In the genomic region with DNA sequence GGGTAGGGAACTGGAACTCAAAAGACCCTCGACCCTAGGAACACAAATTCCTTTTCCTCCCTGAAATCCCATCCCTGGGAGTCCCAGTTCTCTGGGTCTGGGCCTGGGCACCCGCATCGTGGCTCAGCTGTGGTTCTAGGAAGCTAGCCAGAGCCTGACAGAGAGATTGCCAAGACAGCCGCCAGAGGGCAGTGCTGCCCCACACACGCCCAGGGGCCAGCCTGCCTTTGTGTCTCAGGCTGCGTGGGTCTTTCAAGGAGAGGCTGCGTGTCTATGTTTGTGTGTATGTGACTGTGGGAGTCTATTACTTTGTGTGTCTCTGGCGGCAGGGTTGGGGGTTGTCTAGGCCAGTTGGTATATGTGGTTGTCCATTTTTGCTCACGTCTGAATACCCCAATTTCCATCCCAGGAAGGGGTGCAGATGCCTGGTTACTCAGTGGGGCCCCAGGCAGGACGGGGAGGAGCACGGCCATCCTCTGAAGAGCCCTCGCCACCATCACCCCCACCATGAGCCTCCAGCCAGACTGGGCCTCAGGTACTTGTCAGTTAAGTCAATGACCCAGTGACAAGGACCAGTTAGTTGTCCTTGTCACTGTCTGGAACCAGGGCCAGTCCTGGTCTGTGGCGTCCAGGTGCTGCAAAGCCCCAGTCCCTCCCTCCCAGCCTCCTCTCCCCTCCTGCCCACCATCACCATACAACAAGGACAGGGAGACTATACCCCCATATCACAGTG, we compare ENCODE assay signal across 8 cellular contexts. TPM values are rescaled to one million over a fixed set of nuclear protein-coding genes. Genes with fewer than 3 reads are reported as not detected.
DNase-seq lines count a peak whose midpoint lies in the region; ATAC-seq and TF ChIP-seq lines count a peak whose summit lies in the region.

No MANE protein-coding gene starts in this region.

- H3K27me3 ChIP-seq in HUES48 (ENCODE audit: control insufficient read depth, insufficient read depth, low read length) (peaks cover 34% of the 10 kb centered on the region), PC-3 (ENCODE audit: low read length) (no peaks in the 10 kb centered on the region)

- H2AFZ ChIP-seq in PC-3 (ENCODE audit: low read length), result peak overlapping the region; percentile 81; the same call in 1 of the 2 replicates

- peak; percentile 89 for TF ChIP-seq CTCF in PC-3 (conservative IDR thresholded peaks at IDR 0.05; ENCODE audit: low read depth, low read length)

- BruUV-seq in PC-3 (replicated peaks; lab: Mats Ljungman, UMichigan), result no TSS peak

- H3K4me1 ChIP-seq in HUES48 (ENCODE audit: control insufficient read depth, insufficient read depth, low read length) (peaks cover 13% of the 10 kb centered on the region), PC-3 (ENCODE audit: insufficient read depth, low read length) (peaks cover 14% of the 10 kb centered on the region)

- peaks cover 10 to 29% (median 21%) of the 10 kb centered on the region in 3 donors for H3K4me1 Mint-ChIP-seq in naive B cell

- peaks cover 41 to 70% (median 45%) of the 10 kb centered on the region in 3 donors for H3K27me3 Mint-ChIP-seq in naive B cell

- H3K4me3 ChIP-seq in HUES48 (ENCODE audit: low read depth, low read length), result peak overlapping the region; percentile 71; the same call in 1 of the 2 replicates
- no peak overlapping the region for H3K4me3 ChIP-seq in PC-3 (ENCODE audit: low read length)

- TF ChIP-seq POLR2A in erythroblast (IDR thresholded peaks at IDR 0.05; ENCODE audit: low read length), result no peak

- no peaks in the 10 kb centered on the region for H4K20me1 ChIP-seq in PC-3 (ENCODE audit: low read length)

- no peak overlapping the region for H3K27ac Mint-ChIP-seq in naive B cell

- H3F3A ChIP-seq in PC-3 (ENCODE audit: low read length, unreplicated experiment), result no peaks in the 10 kb centered on the region

- H3K4me3 Mint-ChIP-seq in naive B cell, result peak overlapping the region in 3 of 8 donors; percentile 32 to 71 (median 38)

- ATAC-seq in GM18519 (IDR thresholded peaks at IDR 0.05; ENCODE audit: low FRiP score, unreplicated experiment) (peak; percentile 65), PC-3 (peak; percentile 76), naive B cell (ENCODE audit: low read depth in 2 of 2) (peak; percentile 83 to 85)

- peaks cover 0 to 3% (median 0%) of the 10 kb centered on the region in 7 donors for H3K9me3 Mint-ChIP-seq in naive B cell

- CTCF ChIA-PET in PC-3 (lab: Charles Lee), result interaction anchor here (0.6 to 2.6 kb wide), 8 partner anchors 26 to 684 kb away, joined by 3 to 34 read pairs (median 4); partner anchors contain the start of genes MORN5, MRRF, NDUFA8 and RBM18

- H3K4me2 ChIP-seq in PC-3 (ENCODE audit: low read length), result peak overlapping the region; percentile 76

- H3K9me2 ChIP-seq in PC-3 (replicated peaks; ENCODE audit: low read length), result no peaks in the 10 kb centered on the region

- no peaks in the 10 kb centered on the region for H3K36me3 ChIP-seq in HUES48 (ENCODE audit: control insufficient read depth, insufficient read depth, low read length)
- H3K36me3 ChIP-seq in PC-3 (ENCODE audit: low read depth, low read length), result no peaks in the 10 kb centered on the region

- H3K27ac ChIP-seq in HUES48 (ENCODE audit: low read depth, low read length) (no peak overlapping the region), PC-3 (ENCODE audit: low read length) (no peak overlapping the region; the same call in 1 of the 2 replicates)

- POLR2A ChIA-PET in PC-3 (lab: Charles Lee; ENCODE audit: unreplicated experiment), result interaction anchor here (0.6 kb wide), 1 partner anchor 1130 kb away, joined by 5 read pairs; no protein-coding TSS in a partner anchor

- intact Hi-C loops in PC-3 (cut with micrococcal nuclease), result loop anchor here (1.0 to 10.0 kb wide), 4 partner anchors 102 to 328 kb away; partner anchors contain the start of genes LHX6, MRRF and RBM18

- H3K36me3 Mint-ChIP-seq in naive B cell, result no peaks in the 10 kb centered on the region

- H3K9me3 ChIP-seq in HUES48 (ENCODE audit: control insufficient read depth, insufficient read depth, low read length) (no peaks in the 10 kb centered on the region), PC-3 (ENCODE audit: low read length) (no peaks in the 10 kb centered on the region)

- peak; percentile 70 for DNase-seq in A172 (ENCODE audit: low spot score)
- DNase-seq in PC-3, result peak; percentile 74
- DNase-seq in activated T-cell treated with anti-CD3 and anti-CD28 coated beads, Interleukin-2, amount 50 U/mL, for 1 hour, result peak; percentile 83
- DNase-seq in erythroblast (lab: John Stamatoyannopoulos, UW), result peak; percentile 76 to 91
- peak; percentile 73 for DNase-seq in naive B cell
- DNase-seq in stimulated activated CD8-positive, alpha-beta memory T cell treated with anti-CD3 and anti-CD28 coated beads, Interleukin-7, amount 100 ng/mL, for 48 hours (ENCODE audit: extremely low read depth in 1 of 2, low read depth in 1 of 2), result peak; percentile 47 to 53

- no peaks in the 10 kb centered on the region for H3K79me2 ChIP-seq in PC-3 (ENCODE audit: low read length)

- no peak overlapping the region for H3K9ac ChIP-seq in HUES48 (ENCODE audit: low read depth, low read length)
- H3K9ac ChIP-seq in PC-3 (ENCODE audit: low read length), result no peak overlapping the region

RNA-seq across cellular contexts. Expression of gene TTLL11, which starts 32.2 kb away (rescaled TPM):
- 2.7 and 3.6 TPM in 2 replicates for total RNA-seq in A172 (2014; rRNA removed; shearing (Covaris generic))
- 7.0 and 8.9 TPM in 2 replicates for total RNA-seq in PC-3 (2014; rRNA removed)
- 10 to 100 TPM in 1 of 6 donors, 1 to 10 TPM in 5; 3.3 to 10.9 (median 5.1) TPM for polyA plus RNA-seq in naive B cell (ENCODE audit: low read depth in 6 of 6)

RNA-seq across cellular contexts. Expression of gene NDUFA8, which starts 34.3 kb away (rescaled TPM):
- 144 and 168 TPM in 2 replicates for total RNA-seq in A172 (2014; rRNA removed; shearing (Covaris generic))
- total RNA-seq in PC-3 (2014; rRNA removed), result 67.5 and 71.4 TPM in 2 replicates
- polyA plus RNA-seq in naive B cell (ENCODE audit: low read depth in 6 of 6), result 10 to 100 TPM; 40.4 to 80.5 (median 68.1) TPM

RNA-seq across cellular contexts. Expression of gene MORN5, which starts 34.4 kb away (rescaled TPM):
- total RNA-seq in A172 (2014; rRNA removed; shearing (Covaris generic)), result not detected in 2 replicates
- not detected in 2 replicates for total RNA-seq in PC-3 (2014; rRNA removed)
- not detected for polyA plus RNA-seq in naive B cell (ENCODE audit: low read depth in 6 of 6)
